ENCODE assay signal across 14 cellular contexts in the genomic region with DNA sequence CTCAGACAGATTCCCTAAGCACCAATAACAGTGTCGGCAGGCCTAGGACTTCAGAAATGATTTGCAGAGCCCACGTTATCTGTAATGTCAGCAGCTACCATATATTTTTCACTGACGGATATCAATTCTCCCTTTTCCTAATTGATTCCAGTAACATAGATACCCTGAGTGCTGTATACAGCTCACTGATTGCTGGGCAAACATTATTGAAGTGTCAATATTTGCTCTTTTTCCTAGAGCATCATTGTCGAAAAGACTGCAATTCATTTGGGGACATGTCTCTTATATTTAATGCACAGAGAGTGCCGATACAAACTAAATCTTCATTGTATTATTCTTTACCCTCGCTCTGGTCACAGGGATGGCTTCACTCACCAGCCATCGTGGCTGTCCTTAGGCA.
"Had no signal": no experiment of that assay in that cellular context is flagged by ENCODE, and none has a peak within 500 bp of the region (broad histone marks: within the 10 kb centered on the region; RNA-seq: fewer than 3 reads in every experiment).

No MANE protein-coding gene starts in this region.

- H3K4me1 ChIP-seq: uterus had no signal

- H3K79me2 ChIP-seq: hepatocyte had no signal

- H3K27me3 ChIP-seq: hepatocyte, tibial nerve, uterus had no signal

- H2AFZ ChIP-seq: hepatocyte had no signal

- H3K27ac Mint-ChIP-seq: activated B cell treated with CpG ODN at 0.5 μM for 24 hours; activated CD8-positive, alpha-beta T cell treated with anti-CD3 and anti-CD28 coated beads for 36 hours; stimulated activated effector memory CD8-positive, alpha-beta T cell treated with anti-CD3 and anti-CD28 coated beads, Interleukin-12 subunit alpha, Interleukin-12 subunit beta, amount 100 ng/mL, for 72 hours had no signal

- H3K36me3 Mint-ChIP-seq: naive thymus-derived CD8-positive, alpha-beta T cell; stimulated activated effector memory CD8-positive, alpha-beta T cell treated with anti-CD3 and anti-CD28 coated beads, Interleukin-12 subunit alpha, Interleukin-12 subunit beta, amount 100 ng/mL, for 72 hours had no signal

- H3K27ac ChIP-seq: neutrophil, tibial nerve, uterus had no signal

- H3K4me2 ChIP-seq: hepatocyte had no signal

- H3K9me3 Mint-ChIP-seq: activated B cell treated with CpG ODN at 0.5 μM for 24 hours; activated CD8-positive, alpha-beta T cell treated with anti-CD3 and anti-CD28 coated beads for 36 hours; activated T-cell treated with anti-CD3 and anti-CD28 coated beads, Interleukin-2, amount 50 U/mL, for 4 hours; naive thymus-derived CD8-positive, alpha-beta T cell; stimulated activated effector memory CD8-positive, alpha-beta T cell treated with anti-CD3 and anti-CD28 coated beads, Interleukin-12 subunit alpha, Interleukin-12 subunit beta, amount 100 ng/mL, for 72 hours had no signal

- H3K4me3 Mint-ChIP-seq: activated B cell treated with CpG ODN at 0.5 μM for 24 hours; activated CD8-positive, alpha-beta T cell treated with anti-CD3 and anti-CD28 coated beads for 36 hours; activated T-cell treated with anti-CD3 and anti-CD28 coated beads, Interleukin-2, amount 50 U/mL, for 4 hours; naive thymus-derived CD8-positive, alpha-beta T cell; stimulated activated effector memory CD8-positive, alpha-beta T cell treated with anti-CD3 and anti-CD28 coated beads, Interleukin-12 subunit alpha, Interleukin-12 subunit beta, amount 100 ng/mL, for 72 hours had no signal

- DNase-seq: activated B cell treated with CpG ODN at 0.5 μM for 24 hours; activated CD4-positive, alpha-beta T cell treated with anti-CD3 and anti-CD28 coated beads for 48 hours; activated CD8-positive, alpha-beta T cell treated with anti-CD3 and anti-CD28 coated beads for 36 hours; activated effector memory CD4-positive, alpha-beta T cell treated with Interleukin-2 at 50 U/mL for 16 hours; activated naive CD4-positive, alpha-beta T cell treated with anti-CD3 and anti-CD28 coated beads, Interleukin-2, amount 50 U/mL, for 16 hours; activated T-cell treated with anti-CD3 and anti-CD28 coated beads, Interleukin-2, amount 50 U/mL, for 4 hours; naive thymus-derived CD8-positive, alpha-beta T cell; posterior cingulate gyrus; uterus had no signal

- H3K36me3 ChIP-seq: neutrophil, tibial nerve, uterus had no signal

- H3K4me3 ChIP-seq: hepatocyte, tibial nerve, uterus had no signal

- ATAC-seq: activated CD8-positive, alpha-beta T cell treated with anti-CD3 and anti-CD28 coated beads for 36 hours; activated T-cell treated with anti-CD3 and anti-CD28 coated beads, Interleukin-2, amount 50 U/mL, for 4 hours; esophagus mucosa; naive thymus-derived CD8-positive, alpha-beta T cell; stimulated activated effector memory CD8-positive, alpha-beta T cell treated with anti-CD3 and anti-CD28 coated beads, Interleukin-12 subunit alpha, Interleukin-12 subunit beta, amount 100 ng/mL, for 72 hours had no signal

- H3K9me3 ChIP-seq: neutrophil, tibial nerve, uterus had no signal
